34 cellular contexts compared by ENCODE assay signal in the genomic region with DNA sequence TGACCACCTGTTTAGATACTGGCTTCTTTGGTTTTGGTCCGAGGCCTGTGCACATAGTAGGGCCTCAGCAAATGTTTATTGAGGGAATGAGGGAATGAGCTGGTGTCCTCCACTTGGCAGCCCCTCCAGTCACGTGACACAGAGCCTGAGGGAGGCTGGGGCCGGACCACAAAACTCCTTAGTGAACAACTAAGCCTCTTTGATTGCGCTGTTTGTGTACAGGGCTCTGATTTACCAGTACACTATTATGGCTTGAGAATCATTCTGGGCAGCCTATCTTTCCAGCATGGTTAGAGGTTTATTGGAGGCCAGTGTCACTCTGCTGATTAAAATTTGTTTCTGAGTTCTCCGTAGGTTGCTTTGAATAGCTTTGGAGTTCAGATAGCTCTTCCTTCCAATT. TPM values are rescaled to one million over a fixed set of nuclear protein-coding genes. Genes with fewer than 3 reads are reported as not detected.
"Had no signal": no experiment of that assay in that cellular context is flagged by ENCODE, and none has a peak within 500 bp of the region (broad histone marks: within the 10 kb centered on the region; RNA-seq: fewer than 3 reads in every experiment).

No MANE protein-coding gene starts in this region.

- H3K27ac ChIP-seq: adrenal gland, body of pancreas, brain microvascular endothelial cell, breast epithelium, VCaP had no signal

- H3K4me3 ChIP-seq: adrenal gland, body of pancreas, breast epithelium had no signal

- H3K36me3 ChIP-seq: adrenal gland, brain microvascular endothelial cell, breast epithelium had no signal

- H3K4me1 ChIP-seq: adrenal gland, body of pancreas, breast epithelium had no signal

- DNase-seq: activated B cell treated with CpG ODN at 0.5 μM for 24 hours; activated CD4-positive, alpha-beta memory T cell treated with anti-CD3 and anti-CD28 coated beads for 36 hours; activated CD4-positive, alpha-beta T cell treated with anti-CD3 and anti-CD28 coated beads for 4 hours; activated CD4-positive, alpha-beta T cell treated with anti-CD3 and anti-CD28 coated beads, Interleukin-2, amount 10 ng/mL, durations not matched to agents 24 days and 14 days; activated CD4-positive, alpha-beta T cell treated with anti-CD3 and anti-CD28 coated beads, Interleukin-2, amount 50 U/mL, for 1 hour; activated CD4-positive, alpha-beta T cell treated with anti-CD3 and anti-CD28 coated beads, Interleukin-2, amount 50 U/mL, for 4 hours; activated CD4-positive, CD25-positive, alpha-beta regulatory T cell treated with anti-CD3 and anti-CD28 coated beads, Interleukin-2, amount 50 U/mL, for 72 hours; activated CD8-positive, alpha-beta memory T cell treated with anti-CD3 and anti-CD28 coated beads, Interleukin-2, amount 50 U/mL, for 4 hours; activated CD8-positive, alpha-beta T cell treated with anti-CD3 and anti-CD28 coated beads for 36 hours; activated effector memory CD4-positive, alpha-beta T cell treated with anti-CD3 and anti-CD28 coated beads, Interleukin-2, amount 50 U/mL, for 16 hours; activated gamma-delta T cell treated with Interleukin-2 at 50 U/mL for 16 hours; activated naive CD4-positive, alpha-beta T cell; activated naive CD4-positive, alpha-beta T cell treated with anti-CD3 and anti-CD28 coated beads for 36 hours; activated naive CD4-positive, alpha-beta T cell treated with anti-CD3 and anti-CD28 coated beads, Interleukin-2, amount 50 U/mL, for 16 hours; activated naive CD8-positive, alpha-beta T cell treated with anti-CD3 and anti-CD28 coated beads for 36 hours; activated T-cell treated with anti-CD3 and anti-CD28 coated beads for 4 hours; activated T-cell treated with anti-CD3 and anti-CD28 coated beads, Interleukin-2, amount 50 U/mL, for 1 hour; activated T-cell treated with anti-CD3 and anti-CD28 coated beads, Interleukin-2, amount 50 U/mL, for 4 hours; activated T-cell treated with anti-CD3 and anti-CD28 coated beads, Interleukin-2, amount 50 U/mL, for 72 hours; adrenal gland; amniotic stem cell; body of pancreas; brain microvascular endothelial cell; central memory CD4-positive, alpha-beta T cell; T-helper 2 cell; T-helper 9 cell had no signal

- FAIRE-seq: astrocyte, TTC549 had no signal

- ATAC-seq: activated CD8-positive, alpha-beta T cell treated with anti-CD3 and anti-CD28 coated beads for 36 hours; activated naive CD4-positive, alpha-beta T cell treated with anti-CD3 and anti-CD28 coated beads, Interleukin-2, amount 50 U/mL, for 72 hours; activated T-cell treated with anti-CD3 and anti-CD28 coated beads, Interleukin-2, amount 50 U/mL, for 4 hours; activated T-cell treated with anti-CD3 and anti-CD28 coated beads, Interleukin-2, amount 50 U/mL, for 72 hours; activated T-helper 17 cell treated with anti-CD3 and anti-CD28 coated beads, Interleukin-2, amount 50 U/mL, for 72 hours; body of pancreas had no signal

- H3K9me3 ChIP-seq: adrenal gland, body of pancreas, breast epithelium had no signal

- H3K27me3 ChIP-seq: adrenal gland, body of pancreas, breast epithelium had no signal

RNA-seq across cellular contexts. Expression of a gene that starts 10.2 kb away (rescaled TPM):
- total RNA-seq: activated B cell treated with CpG ODN at 0.5 μM for 24 hours; activated CD4-positive, alpha-beta memory T cell treated with anti-CD3 and anti-CD28 coated beads for 36 hours; activated CD8-positive, alpha-beta T cell treated with anti-CD3 and anti-CD28 coated beads for 36 hours; activated naive CD4-positive, alpha-beta T cell treated with anti-CD3 and anti-CD28 coated beads for 36 hours; activated naive CD4-positive, alpha-beta T cell treated with anti-CD3 and anti-CD28 coated beads, Interleukin-2, amount 50 U/mL, for 72 hours; activated naive CD8-positive, alpha-beta T cell treated with anti-CD3 and anti-CD28 coated beads for 36 hours; activated T-cell treated with anti-CD3 and anti-CD28 coated beads, Interleukin-2, amount 50 U/mL, for 4 hours; activated T-cell treated with anti-CD3 and anti-CD28 coated beads, Interleukin-2, amount 50 U/mL, for 72 hours; activated T-helper 1 cell treated with anti-CD3 and anti-CD28 coated beads, Interleukin-12 subunit alpha, Interleukin-12 subunit beta, Interleukin-2, Interleukin-4 antibody, amounts not matched to agents 30 ng/mL and 10 ng/mL and 1 ng/mL, durations not matched to agents 14 hours and 24 hours and 36 hours; activated T-helper 17 cell treated with anti-CD3 and anti-CD28 coated beads, Interleukin-2, amount 50 U/mL, for 72 hours had no signal
- polyA plus RNA-seq: aorta had no signal
